ENCODE assay signal across 15 cellular contexts in the genomic region with DNA sequence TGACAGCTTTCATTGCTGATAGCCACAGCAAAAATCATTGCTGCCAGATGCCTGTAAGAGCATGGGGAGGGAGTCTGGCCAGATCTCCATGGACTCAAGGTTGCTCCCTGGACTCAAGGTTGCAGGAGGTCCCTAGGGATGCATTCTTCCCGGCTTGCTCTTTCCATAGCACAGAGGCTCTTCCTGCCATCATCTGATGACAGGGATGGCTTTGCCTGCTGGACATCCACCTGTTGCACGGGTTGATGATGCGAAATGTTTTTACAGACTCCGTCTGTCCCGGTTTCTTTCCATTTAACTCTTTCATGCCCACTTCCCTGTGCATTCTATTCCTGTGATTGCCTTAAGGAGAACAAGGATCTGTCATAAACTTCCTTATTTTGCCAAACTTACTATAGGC.
DNase-seq lines count a peak whose midpoint lies in the region; ATAC-seq, FAIRE-seq and TF ChIP-seq lines count a peak whose summit lies in the region.
"Had no signal": no experiment of that assay in that cellular context is flagged by ENCODE, and none has a peak within 500 bp of the region (broad histone marks: within the 10 kb centered on the region; RNA-seq: fewer than 3 reads in every experiment).

No MANE protein-coding gene starts in this region.

- no peak overlapping the region for H3K27ac ChIP-seq in HepG2 (ENCODE audit: extremely low read length, insufficient read depth, low read length)
- H3K27ac ChIP-seq in right lobe of liver: no peak overlapping the region
- no peak overlapping the region for H3K27ac ChIP-seq in SJCRH30
- H3K27ac ChIP-seq: A549 had no signal

- H3K4me1 ChIP-seq in HepG2 (ENCODE audit: insufficient read depth, low read length) (no peaks in the 10 kb centered on the region), right lobe of liver (no peaks in the 10 kb centered on the region), SJCRH30 (peaks cover 42% of the 10 kb centered on the region)
- H3K4me1 ChIP-seq: A549, Caco-2 had no signal

- WGBS in HepG2 (ENCODE audit: low lambda C conversion rate): under 1% methylated on average over 5 of the region's 5 CpGs
- 19% methylated on average over 4 of the region's 5 CpGs for WGBS in right lobe of liver (ENCODE audit: insufficient coverage, low coverage, low lambda C conversion rate, missing lambda C conversion rate)

- H3K9me3 ChIP-seq in HepG2 (ENCODE audit: low read length): no peaks in the 10 kb centered on the region
- H3K9me3 ChIP-seq in right lobe of liver: no peaks in the 10 kb centered on the region
- no peaks in the 10 kb centered on the region for H3K9me3 ChIP-seq in SJCRH30 (replicated peaks)
- H3K9me3 ChIP-seq: A549, Caco-2 had no signal

- H2AFZ ChIP-seq in HepG2 (ENCODE audit: low read length): no peak overlapping the region

- CTCF ChIA-PET in HepG2 (lab: Yijun Ruan, JAX; ENCODE audit: low intra/inter-chr PET ratio, low total read pairs): no interaction called here

- TF ChIP-seq POLR2A in HepG2 (IDR thresholded peaks at IDR 0.05; ENCODE audit: insufficient read depth in 1 of 2, low read depth in 2 of 2, low read length in 2 of 2) (no peak), right lobe of liver (IDR thresholded peaks at IDR 0.05) (no peak)

- DNase-seq in HepG2 (ENCODE audit: low spot score): no peak
- DNase-seq in right lobe of liver: no peak
- DNase-seq in SJCRH30: peak; percentile 51 to 67
- DNase-seq in left kidney (ENCODE audit: low read depth, low spot score): peak; percentile 22
- DNase-seq in MV-4-11 (lab: John Stamatoyannopoulos, UW): no peak
- no peak for DNase-seq in Kasumi-1 (lab: John Stamatoyannopoulos, UW)
- DNase-seq: Caco-2; CD8-positive, alpha-beta memory T cell; DND-41; GDM1; HCEC 1CT; IMR-90; KBM-7 had no signal

- TF ChIP-seq RAD21 in HepG2 (CRISPR knock-in tag; IDR thresholded peaks at IDR 0.05): no peak

- H3K79me2 ChIP-seq in HepG2 (ENCODE audit: insufficient read depth, low read length): no peaks in the 10 kb centered on the region

- POLR2A ChIA-PET in HepG2 (lab: Yijun Ruan, JAX): no interaction called here

- no peaks in the 10 kb centered on the region for H4K20me1 ChIP-seq in HepG2 (ENCODE audit: insufficient read depth, low read length)

- FAIRE-seq in HepG2 (lab: Jason Lieb, UNC): no peak
- FAIRE-seq: A549 had no signal

- no TSS peak for BruUV-seq in HepG2 (replicated peaks; lab: Mats Ljungman, UMichigan)

- in situ Hi-C loops in HepG2 (cut with HindIII; ENCODE audit: extremely low pct_ligation_motif_present, low pct_unique_long_range_greater_than_20kb): no loop called here

- intact Hi-C loops in HepG2 (cut with micrococcal nuclease; ENCODE audit: unreplicated experiment): no loop called here
- intact Hi-C loops in right lobe of liver (cut with DNase I): no loop called here

- TF ChIP-seq EP300 in HepG2 (IDR thresholded peaks at IDR 0.05; ENCODE audit: low read depth in 2 of 2, low read length in 2 of 2) (no peak), HepG2 (CRISPR knock-in tag; IDR thresholded peaks at IDR 0.05; ENCODE audit: borderline replicate concordance) (no peak)

- H3K27me3 ChIP-seq in HepG2 (ENCODE audit: control insufficient read depth in 1 of 2, insufficient read depth in 2 of 2, low read length in 2 of 2): peaks cover 0 to 21% of the 10 kb centered on the region in 2 experiments; a peak in 4 of 5 replicates
- H3K27me3 ChIP-seq in right lobe of liver: no peaks in the 10 kb centered on the region
- H3K27me3 ChIP-seq in SJCRH30: no peaks in the 10 kb centered on the region

- no peak overlapping the region for H3K9ac ChIP-seq in HepG2 (ENCODE audit: insufficient read depth, low read depth, low read length)

- H3K4me2 ChIP-seq in HepG2 (ENCODE audit: low read depth, low read length): no peak overlapping the region
- H3K4me2 ChIP-seq: A549 had no signal

- H3K36me3 ChIP-seq in HepG2 (replicated peaks in 1 of 2; ENCODE audit: control insufficient read depth in 1 of 2, insufficient read depth in 2 of 2, low read length in 2 of 2) (no peaks in the 10 kb centered on the region), right lobe of liver (no peaks in the 10 kb centered on the region), SJCRH30 (no peaks in the 10 kb centered on the region)

- TF ChIP-seq CTCF in HepG2 (CRISPR knock-in tag; IDR thresholded peaks at IDR 0.05) (no peak), right lobe of liver (IDR thresholded peaks at IDR 0.05) (no peak)

- H3K4me3 ChIP-seq in HepG2 (replicated peaks in 1 of 3; ENCODE audit: insufficient read depth in 1 of 3, low read depth in 2 of 3, low read length in 3 of 3): no peak overlapping the region
- H3K4me3 ChIP-seq in right lobe of liver: no peak overlapping the region
- H3K4me3 ChIP-seq in SJCRH30: no peak overlapping the region
- H3K4me3 ChIP-seq: A549 had no signal

- ATAC-seq in HepG2 (no peak), right lobe of liver (no peak), GM21367 (IDR thresholded peaks at IDR 0.05; ENCODE audit: unreplicated experiment) (no peak)
- ATAC-seq: A549 had no signal

TF ChIP-seq in HepG2, 621 proteins besides CTCF, POLR2A, EP300 and RAD21:
- TF ChIP-seq, protein P1, sequence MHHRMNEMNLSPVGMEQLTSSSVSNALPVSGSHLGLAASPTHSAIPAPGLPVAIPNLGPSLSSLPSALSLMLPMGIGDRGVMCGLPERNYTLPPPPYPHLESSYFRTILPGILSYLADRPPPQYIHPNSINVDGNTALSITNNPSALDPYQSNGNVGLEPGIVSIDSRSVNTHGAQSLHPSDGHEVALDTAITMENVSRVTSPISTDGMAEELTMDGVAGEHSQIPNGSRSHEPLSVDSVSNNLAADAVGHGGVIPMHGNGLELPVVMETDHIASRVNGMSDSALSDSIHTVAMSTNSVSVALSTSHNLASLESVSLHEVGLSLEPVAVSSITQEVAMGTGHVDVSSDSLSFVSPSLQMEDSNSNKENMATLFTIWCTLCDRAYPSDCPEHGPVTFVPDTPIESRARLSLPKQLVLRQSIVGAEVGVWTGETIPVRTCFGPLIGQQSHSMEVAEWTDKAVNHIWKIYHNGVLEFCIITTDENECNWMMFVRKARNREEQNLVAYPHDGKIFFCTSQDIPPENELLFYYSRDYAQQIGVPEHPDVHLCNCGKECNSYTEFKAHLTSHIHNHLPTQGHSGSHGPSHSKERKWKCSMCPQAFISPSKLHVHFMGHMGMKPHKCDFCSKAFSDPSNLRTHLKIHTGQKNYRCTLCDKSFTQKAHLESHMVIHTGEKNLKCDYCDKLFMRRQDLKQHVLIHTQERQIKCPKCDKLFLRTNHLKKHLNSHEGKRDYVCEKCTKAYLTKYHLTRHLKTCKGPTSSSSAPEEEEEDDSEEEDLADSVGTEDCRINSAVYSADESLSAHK (CRISPR knock-in tag; IDR thresholded peaks at IDR 0.05; ENCODE audit: borderline replicate concordance): no peak
- peak; percentile 70; the same call in 1 of the 2 replicates for TF ChIP-seq ZNF652 (CRISPR knock-in tag; IDR thresholded peaks at IDR 0.05; ENCODE audit: borderline replicate concordance, low read depth)
- TF ChIP-seq, protein P2, sequence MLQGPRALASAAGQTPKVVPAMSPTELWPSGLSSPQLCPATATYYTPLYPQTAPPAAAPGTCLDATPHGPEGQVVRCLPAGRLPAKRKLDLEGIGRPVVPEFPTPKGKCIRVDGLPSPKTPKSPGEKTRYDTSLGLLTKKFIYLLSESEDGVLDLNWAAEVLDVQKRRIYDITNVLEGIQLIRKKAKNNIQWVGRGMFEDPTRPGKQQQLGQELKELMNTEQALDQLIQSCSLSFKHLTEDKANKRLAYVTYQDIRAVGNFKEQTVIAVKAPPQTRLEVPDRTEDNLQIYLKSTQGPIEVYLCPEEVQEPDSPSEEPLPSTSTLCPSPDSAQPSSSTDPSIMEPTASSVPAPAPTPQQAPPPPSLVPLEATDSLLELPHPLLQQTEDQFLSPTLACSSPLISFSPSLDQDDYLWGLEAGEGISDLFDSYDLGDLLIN (CRISPR knock-in tag; IDR thresholded peaks at IDR 0.05; ENCODE audit: borderline replicate concordance): no peak
- no peak for TF ChIP-seq ZBTB1 (CRISPR knock-in tag; IDR thresholded peaks at IDR 0.05; ENCODE audit: borderline replicate concordance)
- TF ChIP-seq ZNF501 (CRISPR knock-in tag; IDR thresholded peaks at IDR 0.05): no peak
- no peak for TF ChIP-seq PAF1 (CRISPR knock-in tag; IDR thresholded peaks at IDR 0.05)
- TF ChIP-seq GATAD2A (CRISPR knock-in tag; IDR thresholded peaks at IDR 0.05): no peak
- no peak for TF ChIP-seq TSC22D2 (CRISPR knock-in tag; IDR thresholded peaks at IDR 0.05; ENCODE audit: borderline replicate concordance)

Comparison
In these comparisons a context has a peak if more than half of its experiments do, and no peak if none do; other contexts are left out.
1. DNase-seq: peak in SJCRH30 (2 of 2) and left kidney (single experiment); none in HepG2 (single experiment), right lobe of liver (0 of 3), MV-4-11 (single experiment) and Kasumi-1 (0 of 2).